28 cellular contexts compared by ENCODE assay signal in genomic region chr1:230339033-230339432, GRCh38.
"Had no signal": no experiment of that assay in that cellular context is flagged by ENCODE, and none has a peak within 500 bp of the region (broad histone marks: within the 10 kb centered on the region; RNA-seq: fewer than 3 reads in every experiment).

No MANE protein-coding gene starts in this region.

- ATAC-seq: stimulated activated effector memory CD8-positive, alpha-beta T cell treated with anti-CD3 and anti-CD28 coated beads, Interleukin-12 subunit alpha, Interleukin-12 subunit beta, amount 100 ng/mL, for 72 hours; stimulated activated memory B cell treated with anti-CD40 and anti-IgM and Interleukin-4, amounts not matched to agents 10 μg/mL and 1 μg/mL and 100 μg/mL, for 72 hours; stimulated activated naive B cell treated with anti-CD40 and anti-IgM and Interleukin-4, amounts not matched to agents 10 μg/mL and 1 μg/mL and 100 μg/mL, for 72 hours; stimulated activated naive CD8-positive, alpha-beta T cell treated with anti-CD3 and anti-CD28 coated beads, Interleukin-15, amount 100 ng/mL, for 72 hours; stimulated activated naive CD8-positive, alpha-beta T cell treated with anti-CD3 and anti-CD28 coated beads, Interleukin-15, Interleukin-2, amounts not matched to agents 100 U/mL and 50 U/mL, for 24 hours; upper lobe of right lung had no signal

- H3K4me3 Mint-ChIP-seq: stimulated activated effector memory CD8-positive, alpha-beta T cell treated with anti-CD3 and anti-CD28 coated beads, Interleukin-12 subunit alpha, Interleukin-12 subunit beta, amount 100 ng/mL, for 72 hours; stimulated activated memory B cell treated with anti-CD40 and anti-IgM and Interleukin-4, amounts not matched to agents 10 μg/mL and 1 μg/mL and 100 μg/mL, for 72 hours; stimulated activated naive B cell treated with anti-CD40 and anti-IgM and Interleukin-4, amounts not matched to agents 10 μg/mL and 1 μg/mL and 100 μg/mL, for 72 hours; stimulated activated naive CD8-positive, alpha-beta T cell treated with anti-CD3 and anti-CD28 coated beads, Interleukin-15, amount 100 ng/mL, for 72 hours; stimulated activated naive CD8-positive, alpha-beta T cell treated with anti-CD3 and anti-CD28 coated beads, Interleukin-15, Interleukin-2, amounts not matched to agents 100 ng/mL and 50 ng/mL, for 24 hours; type B pancreatic cell had no signal

- H3K9me3 Mint-ChIP-seq: stimulated activated effector memory CD8-positive, alpha-beta T cell treated with anti-CD3 and anti-CD28 coated beads, Interleukin-12 subunit alpha, Interleukin-12 subunit beta, amount 100 ng/mL, for 72 hours; stimulated activated memory B cell treated with anti-CD40 and anti-IgM and Interleukin-4, amounts not matched to agents 10 μg/mL and 1 μg/mL and 100 μg/mL, for 72 hours; stimulated activated naive B cell treated with anti-CD40 and anti-IgM and Interleukin-4, amounts not matched to agents 10 μg/mL and 1 μg/mL and 100 μg/mL, for 72 hours; stimulated activated naive CD8-positive, alpha-beta T cell treated with anti-CD3 and anti-CD28 coated beads, Interleukin-15, amount 100 ng/mL, for 72 hours; stimulated activated naive CD8-positive, alpha-beta T cell treated with anti-CD3 and anti-CD28 coated beads, Interleukin-15, Interleukin-2, amounts not matched to agents 100 ng/mL and 50 ng/mL, for 24 hours; type B pancreatic cell had no signal

- H3K27ac Mint-ChIP-seq: stimulated activated effector memory CD8-positive, alpha-beta T cell treated with anti-CD3 and anti-CD28 coated beads, Interleukin-12 subunit alpha, Interleukin-12 subunit beta, amount 100 ng/mL, for 72 hours; stimulated activated memory B cell treated with anti-CD40 and anti-IgM and Interleukin-4, amounts not matched to agents 10 μg/mL and 1 μg/mL and 100 μg/mL, for 72 hours; stimulated activated naive B cell treated with anti-CD40 and anti-IgM and Interleukin-4, amounts not matched to agents 10 μg/mL and 1 μg/mL and 100 μg/mL, for 72 hours; stimulated activated naive CD8-positive, alpha-beta T cell treated with anti-CD3 and anti-CD28 coated beads, Interleukin-15, amount 100 ng/mL, for 72 hours; stimulated activated naive CD8-positive, alpha-beta T cell treated with anti-CD3 and anti-CD28 coated beads, Interleukin-15, Interleukin-2, amounts not matched to agents 100 ng/mL and 50 ng/mL, for 24 hours; type B pancreatic cell had no signal

- H3K36me3 Mint-ChIP-seq: stimulated activated effector memory CD8-positive, alpha-beta T cell treated with anti-CD3 and anti-CD28 coated beads, Interleukin-12 subunit alpha, Interleukin-12 subunit beta, amount 100 ng/mL, for 72 hours; stimulated activated memory B cell treated with anti-CD40 and anti-IgM and Interleukin-4, amounts not matched to agents 10 μg/mL and 1 μg/mL and 100 μg/mL, for 72 hours; stimulated activated naive B cell treated with anti-CD40 and anti-IgM and Interleukin-4, amounts not matched to agents 10 μg/mL and 1 μg/mL and 100 μg/mL, for 72 hours had no signal

- H3K4me1 Mint-ChIP-seq: stimulated activated effector memory CD8-positive, alpha-beta T cell treated with anti-CD3 and anti-CD28 coated beads, Interleukin-12 subunit alpha, Interleukin-12 subunit beta, amount 100 ng/mL, for 72 hours; stimulated activated memory B cell treated with anti-CD40 and anti-IgM and Interleukin-4, amounts not matched to agents 10 μg/mL and 1 μg/mL and 100 μg/mL, for 72 hours; stimulated activated naive B cell treated with anti-CD40 and anti-IgM and Interleukin-4, amounts not matched to agents 10 μg/mL and 1 μg/mL and 100 μg/mL, for 72 hours; stimulated activated naive CD8-positive, alpha-beta T cell treated with anti-CD3 and anti-CD28 coated beads, Interleukin-15, amount 100 ng/mL, for 72 hours had no signal

- H3K4me1 ChIP-seq: stomach, suprapubic skin, testis, thyroid gland, transverse colon, upper lobe of left lung, upper lobe of right lung, uterus, vagina had no signal

- H3K27me3 ChIP-seq: stomach, suprapubic skin, testis, thyroid gland, tibial artery, tibial nerve, transverse colon, upper lobe of left lung, upper lobe of right lung, uterus, vagina had no signal

- DNase-seq: stimulated activated CD4-positive, alpha-beta T cell treated with anti-CD3 and anti-CD28 coated beads, Interleukin-2, amount 100 ng/mL, for 48 hours; stimulated activated CD4-positive, alpha-beta T cell treated with anti-CD3 and anti-CD28 coated beads, Interleukin-4, amount 100 ng/mL, for 1 hour; stimulated activated CD4-positive, alpha-beta T cell treated with anti-CD3 and anti-CD28 coated beads, Interleukin-4, amount 100 ng/mL, for 24 hours; stimulated activated CD4-positive, alpha-beta T cell treated with anti-CD3 and anti-CD28 coated beads, Interleukin-4, amount 100 ng/mL, for 4 hours; stimulated activated CD8-positive, alpha-beta memory T cell treated with anti-CD3 and anti-CD28 coated beads, Interleukin-4, amount 100 ng/mL, for 48 hours; stimulated activated naive B cell treated with anti-CD40 and anti-IgM and Interleukin-4, amounts not matched to agents 10 μg/mL and 1 μg/mL and 100 μg/mL, for 72 hours; stimulated activated naive CD4-positive, alpha-beta T cell; stimulated activated naive CD4-positive, alpha-beta T cell treated with Interleukin-2 at 50 U/mL for 16 hours; stimulated activated naive CD8-positive, alpha-beta T cell treated with anti-CD3 and anti-CD28 coated beads, Interleukin-15, amount 100 ng/mL, for 72 hours; stimulated activated naive CD8-positive, alpha-beta T cell treated with anti-CD3 and anti-CD28 coated beads, Interleukin-15, Interleukin-2, amounts not matched to agents 100 U/mL and 50 U/mL, for 24 hours; stomach; testis; thyroid gland; tibial artery; transverse colon; trophoblast cell; upper lobe of left lung; upper lobe of right lung; uterus had no signal

- H3K9me3 ChIP-seq: stomach, suprapubic skin, testis, thoracic aorta, thyroid gland, tibial artery, tibial nerve, transverse colon, upper lobe of left lung, upper lobe of right lung, uterus, vagina had no signal

- H3K4me3 ChIP-seq: stomach, suprapubic skin, testis, thoracic aorta, thyroid gland, tibial artery, tibial nerve, transverse colon, upper lobe of left lung, upper lobe of right lung, uterus, vagina had no signal

- FAIRE-seq: urothelium cell line had no signal

- H3K27ac ChIP-seq: stomach, suprapubic skin, testis, thoracic aorta, thyroid gland, tibial artery, tibial nerve, transverse colon, upper lobe of left lung, upper lobe of right lung, uterus, vagina had no signal

- H3K36me3 ChIP-seq: stomach, suprapubic skin, thoracic aorta, thyroid gland, tibial artery, tibial nerve, transverse colon, upper lobe of left lung, upper lobe of right lung, uterus, vagina had no signal

- H3K27me3 Mint-ChIP-seq: type B pancreatic cell had no signal
